In the genomic region with DNA sequence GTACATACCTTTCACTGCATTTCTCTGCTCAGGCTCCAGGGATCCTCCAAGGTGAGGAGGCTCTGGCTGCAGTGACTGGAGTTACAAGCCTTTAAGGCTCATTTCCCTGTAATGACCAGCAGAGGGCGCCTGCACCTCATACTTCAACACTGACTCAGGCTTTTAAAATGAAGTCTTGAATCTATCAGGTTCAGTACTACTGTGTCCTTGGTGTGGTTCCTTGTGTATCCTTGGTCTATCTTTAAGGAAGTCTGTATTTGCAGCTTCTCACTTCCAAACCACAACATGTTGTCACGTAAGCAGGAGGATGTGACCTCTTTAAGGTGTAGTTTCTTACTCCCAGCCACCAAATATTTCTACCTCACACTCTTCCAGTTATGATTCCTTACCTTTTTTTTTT, we compare ENCODE assay signal across 9 cellular contexts. TPM values are rescaled to one million over a fixed set of nuclear protein-coding genes. Genes with fewer than 3 reads are reported as not detected.
DNase-seq lines count a peak whose midpoint lies in the region; ATAC-seq and TF ChIP-seq lines count a peak whose summit lies in the region.
"Had no signal": no experiment of that assay in that cellular context is flagged by ENCODE, and none has a peak within 500 bp of the region (broad histone marks: within the 10 kb centered on the region; RNA-seq: fewer than 3 reads in every experiment).

No MANE protein-coding gene starts in this region.

- H3K36me3 Mint-ChIP-seq in activated B cell treated with CpG ODN at 0.5 μM for 24 hours (ENCODE audit: low read depth), result peaks cover 38% of the 10 kb centered on the region
- H3K36me3 Mint-ChIP-seq: IgD-negative memory B cell had no signal

- H3K4me3 ChIP-seq in BE2C (ENCODE audit: low read depth, low read length), result no peak overlapping the region
- H3K4me3 ChIP-seq in cardiac fibroblast (replicated peaks in 1 of 2; ENCODE audit: low read depth in 2 of 2, low read length in 2 of 2), result no peak overlapping the region

- H3K9me3 Mint-ChIP-seq in activated B cell treated with CpG ODN at 0.5 μM for 24 hours, result no peaks in the 10 kb centered on the region
- H3K9me3 Mint-ChIP-seq: IgD-negative memory B cell had no signal

- H3K27ac Mint-ChIP-seq in activated B cell treated with CpG ODN at 0.5 μM for 24 hours, result no peak overlapping the region

- DNase-seq in BE2C, result peak; percentile 52
- peak; percentile 71 for DNase-seq in NCI-H2227 (lab: John Stamatoyannopoulos, UW; ENCODE audit: unreplicated experiment)
- DNase-seq in activated B cell treated with CpG ODN at 0.5 μM for 24 hours, result peak; percentile 27
- DNase-seq in cardiac fibroblast (ENCODE audit: low read depth in 2 of 2), result peak; percentile 92
- peak; percentile 77 for DNase-seq in kidney glomerular epithelial cell (lab: John Stamatoyannopoulos, UW)
- DNase-seq in stimulated activated CD4-positive, alpha-beta T cell treated with anti-CD3 and anti-CD28 coated beads, Interleukin-2, amount 100 ng/mL, for 48 hours, result peak; percentile 49 to 52

- no peaks in the 10 kb centered on the region for H3K27me3 Mint-ChIP-seq in activated B cell treated with CpG ODN at 0.5 μM for 24 hours
- H3K27me3 Mint-ChIP-seq: IgD-negative memory B cell had no signal

- no peaks in the 10 kb centered on the region for H3K9me3 ChIP-seq in BE2C

- POLR2A ChIA-PET in activated B cell treated with CpG ODN at 0.5 μM for 24 hours (lab: Charles Lee), result interaction anchor here (0.7 kb wide), 1 partner anchor 296 kb away, joined by 3 read pairs; no protein-coding TSS in a partner anchor

- no peak overlapping the region for H3K4me3 Mint-ChIP-seq in activated B cell treated with CpG ODN at 0.5 μM for 24 hours
- H3K4me3 Mint-ChIP-seq: IgD-negative memory B cell had no signal

- peak; percentile 95 for ATAC-seq in GM19035 (IDR thresholded peaks at IDR 0.05; ENCODE audit: unreplicated experiment)
- peak; percentile 95 for ATAC-seq in HG03159 (IDR thresholded peaks at IDR 0.05; ENCODE audit: unreplicated experiment)
- ATAC-seq in activated B cell treated with CpG ODN at 0.5 μM for 24 hours (ENCODE audit: low read depth), result peak; percentile 96

- intact Hi-C loops in activated B cell treated with CpG ODN at 0.5 μM for 24 hours (cut with micrococcal nuclease), result loop anchor here (1.0 to 2.0 kb wide), 7 partner anchors 23 to 326 kb away; no protein-coding TSS in a partner anchor

- CTCF ChIA-PET in activated B cell treated with CpG ODN at 0.5 μM for 24 hours (lab: Charles Lee), result interaction anchor here (0.7 to 10.4 kb wide), 24 partner anchors 10 to 851 kb away, joined by 3 to 263 read pairs (median 5); a partner anchor contains a TSS

- H3K36me3 ChIP-seq in BE2C, result no peaks in the 10 kb centered on the region

- peak; percentile 96 for TF ChIP-seq CTCF in BE2C (IDR thresholded peaks at IDR 0.05; ENCODE audit: low read depth, low read length)
- TF ChIP-seq CTCF in activated B cell treated with CpG ODN at 0.5 μM for 24 hours (IDR thresholded peaks at IDR 0.05), result no peak
- TF ChIP-seq CTCF in cardiac fibroblast (IDR thresholded peaks at IDR 0.05; ENCODE audit: low read depth, low read length), result peak; percentile 93

- H3K4me1 ChIP-seq in BE2C, result peaks cover 4% of the 10 kb centered on the region; the same call in 1 of the 2 replicates

- peaks cover under 1% of the 10 kb centered on the region for H3K4me1 Mint-ChIP-seq in activated B cell treated with CpG ODN at 0.5 μM for 24 hours

- no peaks in the 10 kb centered on the region for H3K27me3 ChIP-seq in BE2C

RNA-seq across cellular contexts. Expression of a gene that starts 43.1 kb away (rescaled TPM):
- 0.29 TPM for polyA plus RNA-seq in BE2C (2012; ENCODE audit: insufficient read depth, insufficient read length, low read depth)
- 6.1 and 7.2 TPM in 2 replicates for total RNA-seq in activated B cell treated with CpG ODN at 0.5 μM for 24 hours

Comparison
In these comparisons a context has a peak if more than half of its experiments do, and no peak if none do; other contexts are left out.
1. DNase-seq: peak in every context shown above with its lines; median percentile 92 in cardiac fibroblast; 77 in kidney glomerular epithelial cell; 71 in NCI-H2227; 52 in BE2C; 50 in stimulated activated CD4-positive, alpha-beta T cell treated with anti-CD3 and anti-CD28 coated beads, Interleukin-2, amount 100 ng/mL, for 48 hours; 27 in activated B cell treated with CpG ODN at 0.5 μM for 24 hours.